In genomic region chr16:69424053-69424934, GRCh38 we compare ENCODE assay signal across 1 cellular context.
TF ChIP-seq lines count a peak whose summit lies in the region.

Gene CYB5B (plus strand): TSS chr16:69424619. CDS start chr16:69424684, 65 bp downstream.

TF ChIP-seq in HepG2, 621 proteins besides CTCF, POLR2A, EP300 and RAD21 (continued from another document and continues in another):
- TF ChIP-seq HOMEZ (CRISPR knock-in tag; IDR thresholded peaks at IDR 0.05; ENCODE audit: low read depth): peak; percentile 100
- TF ChIP-seq EZH2 (conservative IDR thresholded peaks at IDR 0.05; ENCODE audit: low read depth, low read length): no peak
- peak; percentile 93 for TF ChIP-seq ZNF556 (CRISPR knock-in tag; IDR thresholded peaks at IDR 0.05; ENCODE audit: borderline replicate concordance)
- TF ChIP-seq ARNT (IDR thresholded peaks at IDR 0.05): no peak
- TF ChIP-seq SMAD9 (CRISPR knock-in tag; IDR thresholded peaks at IDR 0.05): no peak
- TF ChIP-seq KDM6A (CRISPR knock-in tag; IDR thresholded peaks at IDR 0.05; ENCODE audit: low read depth): no peak
- TF ChIP-seq, protein P1, sequence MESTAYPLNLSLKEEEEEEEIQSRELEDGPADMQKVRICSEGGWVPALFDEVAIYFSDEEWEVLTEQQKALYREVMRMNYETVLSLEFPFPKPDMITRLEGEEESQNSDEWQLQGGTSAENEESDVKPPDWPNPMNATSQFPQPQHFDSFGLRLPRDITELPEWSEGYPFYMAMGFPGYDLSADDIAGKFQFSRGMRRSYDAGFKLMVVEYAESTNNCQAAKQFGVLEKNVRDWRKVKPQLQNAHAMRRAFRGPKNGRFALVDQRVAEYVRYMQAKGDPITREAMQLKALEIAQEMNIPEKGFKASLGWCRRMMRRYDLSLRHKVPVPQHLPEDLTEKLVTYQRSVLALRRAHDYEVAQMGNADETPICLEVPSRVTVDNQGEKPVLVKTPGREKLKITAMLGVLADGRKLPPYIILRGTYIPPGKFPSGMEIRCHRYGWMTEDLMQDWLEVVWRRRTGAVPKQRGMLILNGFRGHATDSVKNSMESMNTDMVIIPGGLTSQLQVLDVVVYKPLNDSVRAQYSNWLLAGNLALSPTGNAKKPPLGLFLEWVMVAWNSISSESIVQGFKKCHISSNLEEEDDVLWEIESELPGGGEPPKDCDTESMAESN (CRISPR knock-in tag; conservative IDR thresholded peaks at IDR 0.05): peak; percentile 30; the same call in 1 of the 2 replicates
- TF ChIP-seq ZNF605 (CRISPR knock-in tag; IDR thresholded peaks at IDR 0.05): peak; percentile 95
- TF ChIP-seq, protein P2, sequence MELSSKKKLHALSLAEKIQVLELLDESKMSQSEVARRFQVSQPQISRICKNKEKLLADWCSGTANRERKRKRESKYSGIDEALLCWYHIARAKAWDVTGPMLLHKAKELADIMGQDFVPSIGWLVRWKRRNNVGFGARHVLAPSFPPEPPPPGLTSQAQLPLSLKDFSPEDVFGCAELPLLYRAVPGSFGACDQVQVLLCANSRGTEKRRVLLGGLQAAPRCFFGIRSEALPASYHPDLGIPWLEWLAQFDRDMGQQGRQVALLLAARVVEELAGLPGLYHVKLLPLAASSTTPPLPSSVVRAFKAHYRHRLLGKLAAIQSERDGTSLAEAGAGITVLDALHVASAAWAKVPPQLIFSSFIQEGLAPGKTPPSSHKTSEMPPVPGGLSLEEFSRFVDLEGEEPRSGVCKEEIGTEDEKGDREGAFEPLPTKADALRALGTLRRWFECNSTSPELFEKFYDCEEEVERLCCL (CRISPR knock-in tag; IDR thresholded peaks at IDR 0.05; ENCODE audit: borderline replicate concordance): no peak
- no peak for TF ChIP-seq HHEX (CRISPR knock-in tag; IDR thresholded peaks at IDR 0.05)
- no peak; the same call in 1 of the 2 replicates for TF ChIP-seq ZNF816 (CRISPR knock-in tag; IDR thresholded peaks at IDR 0.05; ENCODE audit: borderline replicate concordance)
- no peak for TF ChIP-seq RORA (CRISPR knock-in tag; IDR thresholded peaks at IDR 0.05)
- peak; percentile 60; the same call in 1 of the 2 replicates for TF ChIP-seq MYNN (CRISPR knock-in tag; IDR thresholded peaks at IDR 0.05; ENCODE audit: low read depth)
- 0 out of 2 replicates have a peak, but pooled peaks have one; percentile 68 for TF ChIP-seq TOPORS (CRISPR knock-in tag; IDR thresholded peaks at IDR 0.05)
- TF ChIP-seq TERF1 (CRISPR knock-in tag; IDR thresholded peaks at IDR 0.05): no peak
- TF ChIP-seq, protein P3, sequence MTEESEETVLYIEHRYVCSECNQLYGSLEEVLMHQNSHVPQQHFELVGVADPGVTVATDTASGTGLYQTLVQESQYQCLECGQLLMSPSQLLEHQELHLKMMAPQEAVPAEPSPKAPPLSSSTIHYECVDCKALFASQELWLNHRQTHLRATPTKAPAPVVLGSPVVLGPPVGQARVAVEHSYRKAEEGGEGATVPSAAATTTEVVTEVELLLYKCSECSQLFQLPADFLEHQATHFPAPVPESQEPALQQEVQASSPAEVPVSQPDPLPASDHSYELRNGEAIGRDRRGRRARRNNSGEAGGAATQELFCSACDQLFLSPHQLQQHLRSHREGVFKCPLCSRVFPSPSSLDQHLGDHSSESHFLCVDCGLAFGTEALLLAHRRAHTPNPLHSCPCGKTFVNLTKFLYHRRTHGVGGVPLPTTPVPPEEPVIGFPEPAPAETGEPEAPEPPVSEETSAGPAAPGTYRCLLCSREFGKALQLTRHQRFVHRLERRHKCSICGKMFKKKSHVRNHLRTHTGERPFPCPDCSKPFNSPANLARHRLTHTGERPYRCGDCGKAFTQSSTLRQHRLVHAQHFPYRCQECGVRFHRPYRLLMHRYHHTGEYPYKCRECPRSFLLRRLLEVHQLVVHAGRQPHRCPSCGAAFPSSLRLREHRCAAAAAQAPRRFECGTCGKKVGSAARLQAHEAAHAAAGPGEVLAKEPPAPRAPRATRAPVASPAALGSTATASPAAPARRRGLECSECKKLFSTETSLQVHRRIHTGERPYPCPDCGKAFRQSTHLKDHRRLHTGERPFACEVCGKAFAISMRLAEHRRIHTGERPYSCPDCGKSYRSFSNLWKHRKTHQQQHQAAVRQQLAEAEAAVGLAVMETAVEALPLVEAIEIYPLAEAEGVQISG (CRISPR knock-in tag; IDR thresholded peaks at IDR 0.05): peak; percentile 76
- peak; percentile 92 for TF ChIP-seq MXD4 (CRISPR knock-in tag; IDR thresholded peaks at IDR 0.05)
- TF ChIP-seq, protein P4, sequence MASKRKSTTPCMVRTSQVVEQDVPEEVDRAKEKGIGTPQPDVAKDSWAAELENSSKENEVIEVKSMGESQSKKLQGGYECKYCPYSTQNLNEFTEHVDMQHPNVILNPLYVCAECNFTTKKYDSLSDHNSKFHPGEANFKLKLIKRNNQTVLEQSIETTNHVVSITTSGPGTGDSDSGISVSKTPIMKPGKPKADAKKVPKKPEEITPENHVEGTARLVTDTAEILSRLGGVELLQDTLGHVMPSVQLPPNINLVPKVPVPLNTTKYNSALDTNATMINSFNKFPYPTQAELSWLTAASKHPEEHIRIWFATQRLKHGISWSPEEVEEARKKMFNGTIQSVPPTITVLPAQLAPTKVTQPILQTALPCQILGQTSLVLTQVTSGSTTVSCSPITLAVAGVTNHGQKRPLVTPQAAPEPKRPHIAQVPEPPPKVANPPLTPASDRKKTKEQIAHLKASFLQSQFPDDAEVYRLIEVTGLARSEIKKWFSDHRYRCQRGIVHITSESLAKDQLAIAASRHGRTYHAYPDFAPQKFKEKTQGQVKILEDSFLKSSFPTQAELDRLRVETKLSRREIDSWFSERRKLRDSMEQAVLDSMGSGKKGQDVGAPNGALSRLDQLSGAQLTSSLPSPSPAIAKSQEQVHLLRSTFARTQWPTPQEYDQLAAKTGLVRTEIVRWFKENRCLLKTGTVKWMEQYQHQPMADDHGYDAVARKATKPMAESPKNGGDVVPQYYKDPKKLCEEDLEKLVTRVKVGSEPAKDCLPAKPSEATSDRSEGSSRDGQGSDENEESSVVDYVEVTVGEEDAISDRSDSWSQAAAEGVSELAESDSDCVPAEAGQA (IDR thresholded peaks at IDR 0.05; ENCODE audit: low read depth): peak; percentile 65
- TF ChIP-seq, protein P4 (CRISPR knock-in tag; IDR thresholded peaks at IDR 0.05; ENCODE audit: borderline replicate concordance): no peak
- TF ChIP-seq, protein P5, sequence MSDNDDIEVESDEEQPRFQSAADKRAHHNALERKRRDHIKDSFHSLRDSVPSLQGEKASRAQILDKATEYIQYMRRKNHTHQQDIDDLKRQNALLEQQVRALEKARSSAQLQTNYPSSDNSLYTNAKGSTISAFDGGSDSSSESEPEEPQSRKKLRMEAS (IDR thresholded peaks at IDR 0.05): peak; percentile 88
- no peak for TF ChIP-seq ZNF75D (CRISPR knock-in tag; IDR thresholded peaks at IDR 0.05; ENCODE audit: borderline replicate concordance)
- no peak for TF ChIP-seq SRSF9 (IDR thresholded peaks at IDR 0.05; ENCODE audit: borderline replicate concordance, insufficient read depth, low read depth, low read length, poor library complexity, severe bottlenecking)
- no peak for TF ChIP-seq NPAS2 (CRISPR knock-in tag; IDR thresholded peaks at IDR 0.05; ENCODE audit: borderline replicate concordance)
- no peak for TF ChIP-seq ZNF17 (CRISPR knock-in tag; IDR thresholded peaks at IDR 0.05)
- TF ChIP-seq ZNF251 (CRISPR knock-in tag; IDR thresholded peaks at IDR 0.05): 0 out of 2 replicates have a peak, but pooled peaks have one; percentile 53
- no peak for TF ChIP-seq RARG (CRISPR knock-in tag; IDR thresholded peaks at IDR 0.05; ENCODE audit: low read depth)
- TF ChIP-seq ZNF672 (CRISPR knock-in tag; IDR thresholded peaks at IDR 0.05): no peak
- TF ChIP-seq, protein P6, sequence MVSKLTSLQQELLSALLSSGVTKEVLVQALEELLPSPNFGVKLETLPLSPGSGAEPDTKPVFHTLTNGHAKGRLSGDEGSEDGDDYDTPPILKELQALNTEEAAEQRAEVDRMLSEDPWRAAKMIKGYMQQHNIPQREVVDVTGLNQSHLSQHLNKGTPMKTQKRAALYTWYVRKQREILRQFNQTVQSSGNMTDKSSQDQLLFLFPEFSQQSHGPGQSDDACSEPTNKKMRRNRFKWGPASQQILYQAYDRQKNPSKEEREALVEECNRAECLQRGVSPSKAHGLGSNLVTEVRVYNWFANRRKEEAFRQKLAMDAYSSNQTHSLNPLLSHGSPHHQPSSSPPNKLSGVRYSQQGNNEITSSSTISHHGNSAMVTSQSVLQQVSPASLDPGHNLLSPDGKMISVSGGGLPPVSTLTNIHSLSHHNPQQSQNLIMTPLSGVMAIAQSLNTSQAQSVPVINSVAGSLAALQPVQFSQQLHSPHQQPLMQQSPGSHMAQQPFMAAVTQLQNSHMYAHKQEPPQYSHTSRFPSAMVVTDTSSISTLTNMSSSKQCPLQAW (CRISPR knock-in tag; IDR thresholded peaks at IDR 0.05): peak; percentile 84
- TF ChIP-seq ARNT2 (CRISPR knock-in tag; IDR thresholded peaks at IDR 0.05; ENCODE audit: low read depth): peak; percentile 90
- no peak for TF ChIP-seq TCF7L2 (IDR thresholded peaks at IDR 0.05; ENCODE audit: low read depth, low read length)
- no peak for TF ChIP-seq ZNF292 (CRISPR knock-in tag; IDR thresholded peaks at IDR 0.05; ENCODE audit: borderline replicate concordance, low read depth)
- TF ChIP-seq ZNF564 (CRISPR knock-in tag; IDR thresholded peaks at IDR 0.05): 0 out of 2 replicates have a peak, but pooled peaks have one; percentile 48
- TF ChIP-seq GABPA (IDR thresholded peaks at IDR 0.05; ENCODE audit: low read depth, low read length): no peak; the same call in 1 of the 2 replicates
- TF ChIP-seq GABPA (CRISPR knock-in tag; IDR thresholded peaks at IDR 0.05; ENCODE audit: low read depth): peak; percentile 72
- peak; percentile 92; the same call in 1 of the 2 replicates for TF ChIP-seq ZNF34 (CRISPR knock-in tag; IDR thresholded peaks at IDR 0.05; ENCODE audit: borderline replicate concordance)
- no peak for TF ChIP-seq PRDM4 (CRISPR knock-in tag; IDR thresholded peaks at IDR 0.05; ENCODE audit: borderline replicate concordance)
- peak; percentile 75 for TF ChIP-seq ELF3 (CRISPR knock-in tag; IDR thresholded peaks at IDR 0.05)
- peak; percentile 95 for TF ChIP-seq SIN3A (IDR thresholded peaks at IDR 0.05; ENCODE audit: borderline replicate concordance, low read depth, low read length)
- TF ChIP-seq ZBTB46 (CRISPR knock-in tag; IDR thresholded peaks at IDR 0.05; ENCODE audit: borderline replicate concordance): no peak
